Comparison of ENCODE assay signal across 8 cellular contexts in genomic region chr20:3239867-3240775, GRCh38. TPM values are rescaled to one million over a fixed set of nuclear protein-coding genes. Genes with fewer than 3 reads are reported as not detected.
A peak's percentile ranks its signal among the peaks of the same experiment; 100 is the strongest.
DNase-seq lines count a peak whose midpoint lies in the region; ATAC-seq and TF ChIP-seq lines count a peak whose summit lies in the region.

No MANE protein-coding gene starts in this region.

- WGBS in H9 (ENCODE audit: extremely low coverage, insufficient read length, low lambda C conversion rate): no CpG with 5 or more reads among the region's 54 CpGs

- no peak for ATAC-seq in activated CD8-positive, alpha-beta T cell treated with anti-CD3 and anti-CD28 coated beads, Interleukin-2, amount 10 ng/mL, durations not matched to agents 7 days and 5 days

- H2BK12ac ChIP-seq in H9 (ENCODE audit: insufficient read length, low read depth, low read length): no peak overlapping the region

- H3K79me1 ChIP-seq in H9 (ENCODE audit: insufficient read depth, low read depth, low read length, poor library complexity, severe bottlenecking): no peaks in the 10 kb centered on the region

- no peak overlapping the region for H3K4ac ChIP-seq in H9 (ENCODE audit: low read depth, low read length)

- DNase-seq in H9 (no peak), right atrium auricular region (ENCODE audit: low spot score) (no peak), NCI-H128 (lab: John Stamatoyannopoulos, UW; ENCODE audit: unreplicated experiment) (no peak), NCI-H2081 treated with DMSO at 0.1 percent for 48 hours (lab: John Stamatoyannopoulos, UW) (no peak), NCI-H1694 treated with DMSO at 0.1 percent for 48 hours (lab: John Stamatoyannopoulos, UW) (no peak), T-helper 9 cell (no peak)
- DNase-seq in activated CD8-positive, alpha-beta T cell treated with anti-CD3 and anti-CD28 coated beads, Interleukin-2, amount 10 ng/mL, durations not matched to agents 7 days and 5 days: peak; percentile 31

- H3K36me3 ChIP-seq in right atrium auricular region (no peaks in the 10 kb centered on the region), skeletal muscle tissue (ENCODE audit: control insufficient read depth in 3 of 3, insufficient read depth in 3 of 3, low read length in 3 of 3) (no peaks in the 10 kb centered on the region)

- H4K91ac ChIP-seq in H9 (ENCODE audit: insufficient read length, low read depth, low read length): no peak overlapping the region

- no peaks in the 10 kb centered on the region for H3K79me2 ChIP-seq in H9 (ENCODE audit: insufficient read depth, low read length)

- H3K9me3 ChIP-seq in H9 (ENCODE audit: control insufficient read depth, low read depth, low read length): no peaks in the 10 kb centered on the region
- no peaks in the 10 kb centered on the region for H3K9me3 ChIP-seq in right atrium auricular region
- no peaks in the 10 kb centered on the region for H3K9me3 ChIP-seq in skeletal muscle tissue (ENCODE audit: control insufficient read depth in 3 of 3, low read length in 3 of 3)

- H3K4me1 Mint-ChIP-seq in H9: peaks cover 16 to 27% of the 10 kb centered on the region in 2 experiments
- peaks cover 13% of the 10 kb centered on the region for H3K4me1 Mint-ChIP-seq in activated CD8-positive, alpha-beta T cell treated with anti-CD3 and anti-CD28 coated beads, Interleukin-2, amount 10 ng/mL, durations not matched to agents 7 days and 5 days (ENCODE audit: low read depth)

- peak overlapping the region; percentile 33; the same call in 1 of the 2 replicates for H3K14ac ChIP-seq in H9 (ENCODE audit: insufficient read depth, low read length)

- POLR2A ChIA-PET in activated CD8-positive, alpha-beta T cell treated with anti-CD3 and anti-CD28 coated beads, Interleukin-2, amount 10 ng/mL, durations not matched to agents 7 days and 5 days (lab: Charles Lee): interaction anchor here (0.6 to 1.1 kb wide), 3 partner anchors 12 to 229 kb away, joined by 3 to 4 read pairs (median 3); no protein-coding TSS in a partner anchor

- no peak overlapping the region for H2BK20ac ChIP-seq in H9 (ENCODE audit: low read depth, low read length, poor library complexity, severe bottlenecking)

- H3K27ac ChIP-seq in H9 (ENCODE audit: insufficient read length, low read depth, low read length) (no peak overlapping the region), right atrium auricular region (no peak overlapping the region), skeletal muscle tissue (ENCODE audit: low read depth, low read length) (peak overlapping the region; percentile 33)

- TF ChIP-seq CTCF in H9 (conservative IDR thresholded peaks at IDR 0.05): no peak
- TF ChIP-seq CTCF in right atrium auricular region (IDR thresholded peaks at IDR 0.05): no peak

- CTCF ChIA-PET in activated CD8-positive, alpha-beta T cell treated with anti-CD3 and anti-CD28 coated beads, Interleukin-2, amount 10 ng/mL, durations not matched to agents 7 days and 5 days (lab: Charles Lee): interaction anchor here (0.9 to 1.4 kb wide), 3 partner anchors 21 to 77 kb away, joined by 3 to 5 read pairs (median 4); no protein-coding TSS in a partner anchor

- H3K9me3 Mint-ChIP-seq in H9: no peaks in the 10 kb centered on the region; a peak in 1 of 5 replicates
- H3K9me3 Mint-ChIP-seq in activated CD8-positive, alpha-beta T cell treated with anti-CD3 and anti-CD28 coated beads, Interleukin-2, amount 10 ng/mL, durations not matched to agents 7 days and 5 days (ENCODE audit: insufficient read depth): no peaks in the 10 kb centered on the region

- no peaks in the 10 kb centered on the region; the same call in 1 of the 2 replicates for H3K4me1 ChIP-seq in H9 (ENCODE audit: insufficient read depth, low read length)
- peaks cover 0 to 21% of the 10 kb centered on the region in 2 donors for H3K4me1 ChIP-seq in right atrium auricular region
- H3K4me1 ChIP-seq in skeletal muscle tissue (ENCODE audit: control insufficient read depth in 3 of 3, insufficient read depth in 3 of 3, low read length in 3 of 3): peaks cover 9 to 16% (median 10%) of the 10 kb centered on the region in 3 donors

- H2BK5ac ChIP-seq in H9 (ENCODE audit: insufficient read length, low read length): no peak overlapping the region

- no peak overlapping the region for H3K18ac ChIP-seq in H9 (ENCODE audit: insufficient read length, low read depth, low read length)

- H3K4me3 ChIP-seq in right atrium auricular region (peak overlapping the region; percentile 52 to 69), skeletal muscle tissue (ENCODE audit: low read length in 3 of 3) (peak overlapping the region; percentile 60 to 70 (median 70))

- no peak overlapping the region for H3K27ac Mint-ChIP-seq in H9
- no peak overlapping the region for H3K27ac Mint-ChIP-seq in activated CD8-positive, alpha-beta T cell treated with anti-CD3 and anti-CD28 coated beads, Interleukin-2, amount 10 ng/mL, durations not matched to agents 7 days and 5 days

- H3K23ac ChIP-seq in H9 (ENCODE audit: insufficient read length, low read depth, low read length): no peak overlapping the region

- H3K4me3 Mint-ChIP-seq in H9: peak overlapping the region; percentile 88 to 95
- H3K4me3 Mint-ChIP-seq in activated CD8-positive, alpha-beta T cell treated with anti-CD3 and anti-CD28 coated beads, Interleukin-2, amount 10 ng/mL, durations not matched to agents 7 days and 5 days: peak overlapping the region; percentile 82

- H3K4me2 ChIP-seq in H9 (ENCODE audit: insufficient read depth, insufficient read length, low read length): peak overlapping the region; percentile 52

- no peak overlapping the region for H4K5ac ChIP-seq in H9 (ENCODE audit: insufficient read length, low read depth, low read length)

- peaks cover 18% of the 10 kb centered on the region; the same call in 1 of the 2 replicates for H3K27me3 ChIP-seq in H9 (ENCODE audit: insufficient read depth, low read length)
- peaks cover 3 to 24% of the 10 kb centered on the region in 2 donors for H3K27me3 ChIP-seq in right atrium auricular region
- H3K27me3 ChIP-seq in skeletal muscle tissue (ENCODE audit: control insufficient read depth in 3 of 3, insufficient read depth in 3 of 3, low read length in 3 of 3): peaks cover 22 to 60% (median 38%) of the 10 kb centered on the region in 3 donors

- no peak overlapping the region for H3K56ac ChIP-seq in H9 (ENCODE audit: insufficient read length, low read depth, low read length)

- H2BK120ac ChIP-seq in H9 (ENCODE audit: low read depth, low read length, poor library complexity, severe bottlenecking): no peak overlapping the region

- H4K8ac ChIP-seq in H9 (replicated peaks; ENCODE audit: insufficient read length, low read depth, low read length): no peak overlapping the region

- no peak overlapping the region for H2BK15ac ChIP-seq in H9 (ENCODE audit: low read depth, low read length)

- H3K9ac ChIP-seq in H9 (ENCODE audit: extremely low read depth, insufficient read length, low read length): peak overlapping the region; percentile 1
- H3K9ac ChIP-seq in skeletal muscle tissue (ENCODE audit: low read depth in 1 of 3, low read length in 3 of 3): peak overlapping the region; percentile 38 to 69 (median 43)

- H3T11ph ChIP-seq in H9 (ENCODE audit: low read length): no peak overlapping the region

- peaks cover 0 to 5% (median 4%) of the 10 kb centered on the region in 3 experiments; a peak in 1 of 7 replicates for H3K36me3 Mint-ChIP-seq in H9 (ENCODE audit: insufficient read depth in 1 of 3, low read depth in 3 of 3)
- H3K36me3 Mint-ChIP-seq in activated CD8-positive, alpha-beta T cell treated with anti-CD3 and anti-CD28 coated beads, Interleukin-2, amount 10 ng/mL, durations not matched to agents 7 days and 5 days (ENCODE audit: low read depth): no peaks in the 10 kb centered on the region

- H2AK5ac ChIP-seq in H9 (ENCODE audit: insufficient read length, low read length): no peak overlapping the region

- H2AFZ ChIP-seq in H9 (ENCODE audit: low read length): no peak overlapping the region

- H4K20me1 ChIP-seq in H9 (ENCODE audit: control insufficient read depth, insufficient read depth, insufficient read length): no peaks in the 10 kb centered on the region

- H3K27me3 Mint-ChIP-seq in H9 (ENCODE audit: low read depth): peaks cover 67% of the 10 kb centered on the region
- peaks cover 54% of the 10 kb centered on the region for H3K27me3 Mint-ChIP-seq in activated CD8-positive, alpha-beta T cell treated with anti-CD3 and anti-CD28 coated beads, Interleukin-2, amount 10 ng/mL, durations not matched to agents 7 days and 5 days (ENCODE audit: low read depth)

- peaks cover 18% of the 10 kb centered on the region for H3K23me2 ChIP-seq in H9 (ENCODE audit: insufficient read length, low read depth, low read length, poor library complexity, severe bottlenecking)

RNA-seq across cellular contexts. Expression of gene SLC4A11, which starts 1.1 kb away (rescaled TPM):
- total RNA-seq in H9 (2021) (25.5 and 29.4 TPM in 2 replicates), right atrium auricular region (under 1 TPM in 1 of 2 donors, not detected in 1; 0.16 TPM), skeletal muscle tissue (under 0.01 TPM)
- 1 to 10 TPM; 1.6 to 2.8 TPM for total RNA-seq in activated CD8-positive, alpha-beta T cell treated with anti-CD3 and anti-CD28 coated beads, Interleukin-2, amount 10 ng/mL, durations not matched to agents 7 days and 5 days

RNA-seq across cellular contexts. Expression of gene ITPA, which starts 30.8 kb away (rescaled TPM):
- 70.2 and 74.5 TPM in 2 replicates for total RNA-seq in H9 (2021)
- 10 to 100 TPM; 53.2 to 60.7 TPM for total RNA-seq in activated CD8-positive, alpha-beta T cell treated with anti-CD3 and anti-CD28 coated beads, Interleukin-2, amount 10 ng/mL, durations not matched to agents 7 days and 5 days
- 10 to 100 TPM; 17.4 to 21.4 TPM for total RNA-seq in right atrium auricular region
- 42.8 TPM for total RNA-seq in skeletal muscle tissue

RNA-seq across cellular contexts. Expression of gene DDRGK1, which starts 35.6 kb away (rescaled TPM):
- total RNA-seq in H9 (2021) (56.2 and 58.1 TPM in 2 replicates), right atrium auricular region (10 to 100 TPM; 43.8 to 48.0 TPM), skeletal muscle tissue (20.4 TPM)
- total RNA-seq in activated CD8-positive, alpha-beta T cell treated with anti-CD3 and anti-CD28 coated beads, Interleukin-2, amount 10 ng/mL, durations not matched to agents 7 days and 5 days: 10 to 100 TPM; 49.0 to 54.4 TPM
